ENCODE assay signal across 8 cellular contexts in genomic region chr15:73633991-73634495, GRCh38. TPM values are rescaled to one million over a fixed set of nuclear protein-coding genes. Genes with fewer than 3 reads are reported as not detected.
DNase-seq lines count a peak whose midpoint lies in the region; ATAC-seq and TF ChIP-seq lines count a peak whose summit lies in the region.

No MANE protein-coding gene starts in this region.

- peak overlapping the region; percentile 74 for H3K4me3 Mint-ChIP-seq in activated CD8-positive, alpha-beta memory T cell treated with anti-CD3 and anti-CD28 coated beads, Interleukin-2, amount 10 ng/mL, durations not matched to agents 7 days and 5 days
- H3K4me3 Mint-ChIP-seq in activated CD4-positive, alpha-beta memory T cell treated with anti-CD3 and anti-CD28 coated beads for 36 hours, result peak overlapping the region; percentile 83
- peak overlapping the region; percentile 81 for H3K4me3 Mint-ChIP-seq in stimulated activated effector memory CD8-positive, alpha-beta T cell treated with anti-CD3 and anti-CD28 coated beads, Interleukin-12 subunit alpha, Interleukin-12 subunit beta, amount 100 ng/mL, for 72 hours

- no peaks in the 10 kb centered on the region for H3K36me3 ChIP-seq in gastroesophageal sphincter

- in situ Hi-C loops in KBM-7 (cut with MboI; ENCODE audit: low pct_unique_long_range_greater_than_20kb, low sequenced_read_pairs), result no loop called here

- H3K27ac Mint-ChIP-seq in activated CD8-positive, alpha-beta memory T cell treated with anti-CD3 and anti-CD28 coated beads, Interleukin-2, amount 10 ng/mL, durations not matched to agents 7 days and 5 days, result peak overlapping the region; percentile 67
- peak overlapping the region; percentile 26 for H3K27ac Mint-ChIP-seq in activated CD4-positive, alpha-beta memory T cell treated with anti-CD3 and anti-CD28 coated beads for 36 hours
- peak overlapping the region; percentile 89 for H3K27ac Mint-ChIP-seq in stimulated activated effector memory CD8-positive, alpha-beta T cell treated with anti-CD3 and anti-CD28 coated beads, Interleukin-12 subunit alpha, Interleukin-12 subunit beta, amount 100 ng/mL, for 72 hours

- H3K4me3 ChIP-seq in gastroesophageal sphincter, result peak overlapping the region in 1 of 2 donors; percentile 91

- ATAC-seq in activated CD8-positive, alpha-beta memory T cell treated with anti-CD3 and anti-CD28 coated beads, Interleukin-2, amount 10 ng/mL, durations not matched to agents 7 days and 5 days, result no peak
- no peak for ATAC-seq in gastroesophageal sphincter
- ATAC-seq in stimulated activated effector memory CD8-positive, alpha-beta T cell treated with anti-CD3 and anti-CD28 coated beads, Interleukin-12 subunit alpha, Interleukin-12 subunit beta, amount 100 ng/mL, for 72 hours, result no peak

- no peak for TF ChIP-seq CTCF in gastroesophageal sphincter (IDR thresholded peaks at IDR 0.05)

- POLR2A ChIA-PET in activated CD4-positive, alpha-beta memory T cell treated with anti-CD3 and anti-CD28 coated beads for 36 hours (lab: Charles Lee), result interaction anchor here (1.0 kb wide), 1 partner anchor 64 kb away, joined by 4 read pairs; no protein-coding TSS in a partner anchor

- 29 to 66% methylated on average over 1 to 5 of the region's 6 CpGs for WGBS in gastroesophageal sphincter (ENCODE audit: low coverage in 1 of 2), 2 donors

- no peaks in the 10 kb centered on the region for H3K9me3 ChIP-seq in gastroesophageal sphincter

- H3K27me3 Mint-ChIP-seq in activated CD8-positive, alpha-beta memory T cell treated with anti-CD3 and anti-CD28 coated beads, Interleukin-2, amount 10 ng/mL, durations not matched to agents 7 days and 5 days, result peaks cover 29% of the 10 kb centered on the region
- peaks cover 11% of the 10 kb centered on the region for H3K27me3 Mint-ChIP-seq in activated CD4-positive, alpha-beta memory T cell treated with anti-CD3 and anti-CD28 coated beads for 36 hours

- intact Hi-C loops in activated CD4-positive, alpha-beta memory T cell treated with anti-CD3 and anti-CD28 coated beads for 36 hours (cut with micrococcal nuclease), result loop anchor here (1.0 to 10.0 kb wide), 5 partner anchors 43 to 849 kb away; partner anchors contain the start of genes NEO1, PML and STOML1

- no peak for TF ChIP-seq POLR2A in gastroesophageal sphincter (IDR thresholded peaks at IDR 0.05)

- peak overlapping the region; percentile 84 to 100 (median 98) for H3K27ac ChIP-seq in gastroesophageal sphincter

- no peaks in the 10 kb centered on the region for H3K27me3 ChIP-seq in gastroesophageal sphincter

- no peak for DNase-seq in activated CD8-positive, alpha-beta memory T cell treated with anti-CD3 and anti-CD28 coated beads, Interleukin-2, amount 10 ng/mL, durations not matched to agents 7 days and 5 days
- DNase-seq in activated CD8-positive, alpha-beta memory T cell treated with anti-CD3 and anti-CD28 coated beads for 24 hours, result no peak
- DNase-seq in activated CD4-positive, alpha-beta memory T cell treated with anti-CD3 and anti-CD28 coated beads for 36 hours, result no peak
- no peak for DNase-seq in stimulated activated effector memory CD8-positive, alpha-beta T cell treated with anti-CD3 and anti-CD28 coated beads, Interleukin-12 subunit alpha, Interleukin-12 subunit beta, amount 100 ng/mL, for 72 hours (ENCODE audit: low spot score in 2 of 2)
- DNase-seq in KBM-7, result no peak
- no peak for DNase-seq in NCI-H748 treated with DMSO at 0.1 percent for 48 hours (lab: John Stamatoyannopoulos, UW)
- DNase-seq in COLO668 (lab: John Stamatoyannopoulos, UW; ENCODE audit: unreplicated experiment), result no peak

- H3K4me1 ChIP-seq in gastroesophageal sphincter, result peaks cover 5 to 54% (median 25%) of the 10 kb centered on the region in 3 donors

- no peak for TF ChIP-seq EP300 in gastroesophageal sphincter (IDR thresholded peaks at IDR 0.05)

- H3K36me3 Mint-ChIP-seq in activated CD8-positive, alpha-beta memory T cell treated with anti-CD3 and anti-CD28 coated beads, Interleukin-2, amount 10 ng/mL, durations not matched to agents 7 days and 5 days, result peaks cover 4% of the 10 kb centered on the region
- H3K36me3 Mint-ChIP-seq in activated CD4-positive, alpha-beta memory T cell treated with anti-CD3 and anti-CD28 coated beads for 36 hours, result no peaks in the 10 kb centered on the region
- peaks cover 8% of the 10 kb centered on the region for H3K36me3 Mint-ChIP-seq in stimulated activated effector memory CD8-positive, alpha-beta T cell treated with anti-CD3 and anti-CD28 coated beads, Interleukin-12 subunit alpha, Interleukin-12 subunit beta, amount 100 ng/mL, for 72 hours

- no peaks in the 10 kb centered on the region for H3K9me3 Mint-ChIP-seq in activated CD8-positive, alpha-beta memory T cell treated with anti-CD3 and anti-CD28 coated beads, Interleukin-2, amount 10 ng/mL, durations not matched to agents 7 days and 5 days (ENCODE audit: low read depth)
- no peaks in the 10 kb centered on the region for H3K9me3 Mint-ChIP-seq in activated CD4-positive, alpha-beta memory T cell treated with anti-CD3 and anti-CD28 coated beads for 36 hours
- H3K9me3 Mint-ChIP-seq in stimulated activated effector memory CD8-positive, alpha-beta T cell treated with anti-CD3 and anti-CD28 coated beads, Interleukin-12 subunit alpha, Interleukin-12 subunit beta, amount 100 ng/mL, for 72 hours, result no peaks in the 10 kb centered on the region

- CTCF ChIA-PET in activated CD8-positive, alpha-beta memory T cell treated with anti-CD3 and anti-CD28 coated beads, Interleukin-2, amount 10 ng/mL, durations not matched to agents 7 days and 5 days (lab: Charles Lee), result interaction anchor here (0.6 to 9.9 kb wide), 17 partner anchors 9 to 895 kb away, joined by 3 to 233 read pairs (median 7); partner anchors contain the start of gene CD276
- CTCF ChIA-PET in activated CD4-positive, alpha-beta memory T cell treated with anti-CD3 and anti-CD28 coated beads for 36 hours (lab: Charles Lee), result interaction anchor here (0.8 to 17.3 kb wide), 7 partner anchors 15 to 147 kb away, joined by 3 to 437 read pairs (median 104); partner anchors contain the start of gene CD276

- peaks cover 44% of the 10 kb centered on the region for H3K4me1 Mint-ChIP-seq in activated CD8-positive, alpha-beta memory T cell treated with anti-CD3 and anti-CD28 coated beads, Interleukin-2, amount 10 ng/mL, durations not matched to agents 7 days and 5 days
- H3K4me1 Mint-ChIP-seq in activated CD4-positive, alpha-beta memory T cell treated with anti-CD3 and anti-CD28 coated beads for 36 hours (ENCODE audit: low read depth), result peaks cover 44% of the 10 kb centered on the region
- H3K4me1 Mint-ChIP-seq in stimulated activated effector memory CD8-positive, alpha-beta T cell treated with anti-CD3 and anti-CD28 coated beads, Interleukin-12 subunit alpha, Interleukin-12 subunit beta, amount 100 ng/mL, for 72 hours, result peaks cover 51% of the 10 kb centered on the region

RNA-seq across cellular contexts. Expression of gene NPTN, which starts 0.9 kb away (rescaled TPM):
- 10 to 100 TPM; 45.5 to 54.0 TPM for total RNA-seq in activated CD8-positive, alpha-beta memory T cell treated with anti-CD3 and anti-CD28 coated beads, Interleukin-2, amount 10 ng/mL, durations not matched to agents 7 days and 5 days
- 10 to 100 TPM; 46.7 to 49.8 TPM for total RNA-seq in activated CD4-positive, alpha-beta memory T cell treated with anti-CD3 and anti-CD28 coated beads for 36 hours
- total RNA-seq in gastroesophageal sphincter, result 100 to 1,000 TPM; 261 to 338 (median 333) TPM

RNA-seq across cellular contexts. Expression of gene CD276, which starts 50.1 kb away (rescaled TPM):
- total RNA-seq in activated CD8-positive, alpha-beta memory T cell treated with anti-CD3 and anti-CD28 coated beads, Interleukin-2, amount 10 ng/mL, durations not matched to agents 7 days and 5 days, result 1 to 10 TPM in 1 of 2 experiments, not detected in 1; 3.7 TPM
- 1 to 10 TPM; 3.7 to 4.9 TPM for total RNA-seq in activated CD4-positive, alpha-beta memory T cell treated with anti-CD3 and anti-CD28 coated beads for 36 hours
- 10 to 100 TPM; 34.7 to 61.5 (median 48.0) TPM for total RNA-seq in gastroesophageal sphincter

Comparison
In these comparisons a context has a peak if more than half of its experiments do, and no peak if none do; other contexts are left out.
1. H3K27ac Mint-ChIP-seq: peak in every context shown above with its lines; median percentile 89 in stimulated activated effector memory CD8-positive, alpha-beta T cell treated with anti-CD3 and anti-CD28 coated beads, Interleukin-12 subunit alpha, Interleukin-12 subunit beta, amount 100 ng/mL, for 72 hours; 67 in activated CD8-positive, alpha-beta memory T cell treated with anti-CD3 and anti-CD28 coated beads, Interleukin-2, amount 10 ng/mL, durations not matched to agents 7 days and 5 days; 26 in activated CD4-positive, alpha-beta memory T cell treated with anti-CD3 and anti-CD28 coated beads for 36 hours.
2. RNA of gene NPTN, which starts 0.9 kb away (total RNA-seq): 261 to 338 TPM in gastroesophageal sphincter; 45.5 to 54.0 TPM in activated CD8-positive, alpha-beta memory T cell treated with anti-CD3 and anti-CD28 coated beads, Interleukin-2, amount 10 ng/mL, durations not matched to agents 7 days and 5 days and 46.7 to 49.8 TPM in activated CD4-positive, alpha-beta memory T cell treated with anti-CD3 and anti-CD28 coated beads for 36 hours; every median in the first group is over 4 times any median in the second.
3. RNA of gene CD276, which starts 50.1 kb away (total RNA-seq): 34.7 to 61.5 TPM in gastroesophageal sphincter; 3.7 to 4.9 TPM in activated CD4-positive, alpha-beta memory T cell treated with anti-CD3 and anti-CD28 coated beads for 36 hours and 3.7 TPM in activated CD8-positive, alpha-beta memory T cell treated with anti-CD3 and anti-CD28 coated beads, Interleukin-2, amount 10 ng/mL, durations not matched to agents 7 days and 5 days; every median in the first group is over 4 times any median in the second.
4. Peak in every context shown above with its lines, with median percentiles within 50 percentile points of each other: H3K4me3 Mint-ChIP-seq.